26 cellular contexts compared by ENCODE assay signal in genomic region chr4:90241008-90241407, GRCh38.
"Had no signal": no experiment of that assay in that cellular context is flagged by ENCODE, and none has a peak within 500 bp of the region (broad histone marks: within the 10 kb centered on the region; RNA-seq: fewer than 3 reads in every experiment).

No MANE protein-coding gene starts in this region.

- H3K9me3 ChIP-seq: stomach, suprapubic skin, testis, thoracic aorta, thyroid gland, tibial artery, tibial nerve, transverse colon, upper lobe of left lung, upper lobe of right lung, uterus, vagina had no signal

- H3K4me1 ChIP-seq: stomach, suprapubic skin, thyroid gland, tibial artery, tibial nerve, transverse colon, upper lobe of left lung, upper lobe of right lung, uterus, vagina had no signal

- FAIRE-seq: urothelium cell line had no signal

- ATAC-seq: stimulated activated memory B cell treated with anti-CD40 and anti-IgM and Interleukin-4, amounts not matched to agents 10 μg/mL and 1 μg/mL and 100 μg/mL, for 72 hours; stimulated activated naive B cell treated with anti-CD40 and anti-IgM and Interleukin-4, amounts not matched to agents 10 μg/mL and 1 μg/mL and 100 μg/mL, for 72 hours; stimulated activated naive CD8-positive, alpha-beta T cell treated with anti-CD3 and anti-CD28 coated beads, Interleukin-15, amount 100 ng/mL, for 72 hours; stimulated activated naive CD8-positive, alpha-beta T cell treated with anti-CD3 and anti-CD28 coated beads, Interleukin-15, Interleukin-2, amounts not matched to agents 100 U/mL and 50 U/mL, for 24 hours; upper lobe of right lung had no signal

- H3K4me3 ChIP-seq: stomach, suprapubic skin, testis, thoracic aorta, thyroid gland, tibial artery, tibial nerve, transverse colon, upper lobe of left lung, upper lobe of right lung, uterus, vagina had no signal

- H3K36me3 ChIP-seq: stomach, suprapubic skin, thoracic aorta, thyroid gland, tibial artery, tibial nerve, transverse colon, upper lobe of left lung, upper lobe of right lung, uterus, vagina had no signal

- DNase-seq: stimulated activated CD4-positive, alpha-beta T cell treated with anti-CD3 and anti-CD28 coated beads, Interleukin-2, amount 100 ng/mL, for 48 hours; stimulated activated CD4-positive, alpha-beta T cell treated with anti-CD3 and anti-CD28 coated beads, Interleukin-4, amount 100 ng/mL, for 1 hour; stimulated activated CD4-positive, alpha-beta T cell treated with anti-CD3 and anti-CD28 coated beads, Interleukin-4, amount 100 ng/mL, for 24 hours; stimulated activated CD4-positive, alpha-beta T cell treated with anti-CD3 and anti-CD28 coated beads, Interleukin-4, amount 100 ng/mL, for 4 hours; stimulated activated CD8-positive, alpha-beta memory T cell treated with anti-CD3 and anti-CD28 coated beads, Interleukin-4, amount 100 ng/mL, for 48 hours; stimulated activated naive B cell treated with anti-CD40 and anti-IgM and Interleukin-4, amounts not matched to agents 10 μg/mL and 1 μg/mL and 100 μg/mL, for 72 hours; stimulated activated naive CD4-positive, alpha-beta T cell; stimulated activated naive CD4-positive, alpha-beta T cell treated with Interleukin-2 at 50 U/mL for 16 hours; stimulated activated naive CD8-positive, alpha-beta T cell treated with anti-CD3 and anti-CD28 coated beads, Interleukin-15, amount 100 ng/mL, for 72 hours; stimulated activated naive CD8-positive, alpha-beta T cell treated with anti-CD3 and anti-CD28 coated beads, Interleukin-15, Interleukin-2, amounts not matched to agents 100 U/mL and 50 U/mL, for 24 hours; stomach; substantia nigra; testis; thyroid gland; tibial artery; transverse colon; trophoblast cell; upper lobe of left lung; upper lobe of right lung; uterus had no signal

- H3K27ac ChIP-seq: stomach, suprapubic skin, testis, thoracic aorta, thyroid gland, tibial artery, tibial nerve, transverse colon, upper lobe of left lung, upper lobe of right lung, uterus, vagina had no signal
